Comparison of ENCODE assay signal across 27 cellular contexts in genomic region chr12:55969356-55969755, GRCh38. TPM values are rescaled to one million over a fixed set of nuclear protein-coding genes. Genes with fewer than 3 reads are reported as not detected.
DNase-seq lines count a peak whose midpoint lies in the region; ATAC-seq, FAIRE-seq and TF ChIP-seq lines count a peak whose summit lies in the region.
"Had no signal": no experiment of that assay in that cellular context is flagged by ENCODE, and none has a peak within 500 bp of the region (broad histone marks: within the 10 kb centered on the region; RNA-seq: fewer than 3 reads in every experiment).

No MANE protein-coding gene starts in this region.

- peak overlapping the region; percentile 50 for H3K27ac ChIP-seq in RWPE1
- no peak overlapping the region for H3K27ac ChIP-seq in hepatocyte
- H3K27ac ChIP-seq in CD4-positive, alpha-beta T cell (ENCODE audit: low read depth, low read length) = no peak overlapping the region
- H3K27ac ChIP-seq: GM23248, Peyer's patch had no signal

- FAIRE-seq in H54 (lab: Jason Lieb, UNC) = no peak
- FAIRE-seq: A204.1, G401.6, GM18507 had no signal

- no peak overlapping the region for H3K4me3 ChIP-seq in hepatocyte
- H3K4me3 ChIP-seq: GM23248, HAP-1, Peyer's patch had no signal

- ATAC-seq in activated naive CD8-positive, alpha-beta T cell treated with anti-CD3 and anti-CD28 coated beads, Interleukin-2, amount 50 U/mL, for 24 hours = no peak
- no peak for ATAC-seq in HG03039 (IDR thresholded peaks at IDR 0.05; ENCODE audit: unreplicated experiment)
- no peak for ATAC-seq in CD4-positive, alpha-beta T cell (ENCODE audit: poor library complexity)
- ATAC-seq: Right ventricle myocardium inferior had no signal

- H3K27me3 ChIP-seq in hepatocyte = no peaks in the 10 kb centered on the region
- no peaks in the 10 kb centered on the region for H3K27me3 ChIP-seq in CD4-positive, alpha-beta T cell (ENCODE audit: control insufficient read depth, insufficient read depth, low read length)
- H3K27me3 ChIP-seq: BE2C, Peyer's patch had no signal

- POLR2A ChIA-PET in RWPE1 (lab: Yijun Ruan, JAX; ENCODE audit: low non-redundant PET) = no interaction called here
- POLR2A ChIA-PET in CD4-positive, alpha-beta T cell (lab: Charles Lee) = interaction anchor here (0.7 to 2.0 kb wide), 2 partner anchors 14 to 15 kb away, joined by 3 to 7 read pairs; no protein-coding TSS in a partner anchor

- peak overlapping the region; percentile 85 for H3K4me2 ChIP-seq in hepatocyte

- intact Hi-C loops in CD14-positive monocyte (cut with micrococcal nuclease) = loop anchor here in 1 of 2 donors (5.0 kb wide), 1 partner anchor 37 kb away; the partner anchor contains the start of gene DGKA
- intact Hi-C loops in CD4-positive, alpha-beta T cell (cut with DNase I, micrococcal nuclease) = no loop called here

- H3K4me1 ChIP-seq in hepatocyte (ENCODE audit: insufficient read depth) = peaks cover 27% of the 10 kb centered on the region

- no peaks in the 10 kb centered on the region for H4K20me1 ChIP-seq in hepatocyte (ENCODE audit: insufficient read depth, poor library complexity, severe bottlenecking)

- TF ChIP-seq POLR2A in H54 (IDR thresholded peaks at IDR 0.05; ENCODE audit: low read depth, low read length) = no peak

- H3K79me2 ChIP-seq in hepatocyte = peaks cover 31% of the 10 kb centered on the region

- no peak for TF ChIP-seq CTCF in RWPE1 (conservative IDR thresholded peaks at IDR 0.05; ENCODE audit: low read depth)
- TF ChIP-seq CTCF in hepatocyte (IDR thresholded peaks at IDR 0.05; ENCODE audit: poor library complexity) = no peak
- TF ChIP-seq CTCF in CD14-positive monocyte (IDR thresholded peaks at IDR 0.05) = no peak
- no peak for TF ChIP-seq CTCF in CD4-positive, alpha-beta T cell (IDR thresholded peaks at IDR 0.05)

- no peaks in the 10 kb centered on the region for H3K36me3 ChIP-seq in hepatocyte (replicated peaks; ENCODE audit: insufficient read depth, low read depth)
- H3K36me3 ChIP-seq: BE2C, Peyer's patch had no signal

- CTCF ChIA-PET in RWPE1 (lab: Yijun Ruan, JAX) = no interaction called here
- CTCF ChIA-PET in CD4-positive, alpha-beta T cell (lab: Charles Lee) = interaction anchor here (0.9 to 1.3 kb wide), 2 partner anchors 27 to 214 kb away, joined by 3 to 4 read pairs; no protein-coding TSS in a partner anchor

- no peaks in the 10 kb centered on the region for H3K9me3 Mint-ChIP-seq in activated naive CD8-positive, alpha-beta T cell treated with anti-CD3 and anti-CD28 coated beads, Interleukin-2, amount 50 U/mL, for 24 hours
- no peaks in the 10 kb centered on the region for H3K9me3 Mint-ChIP-seq in activated naive CD8-positive, alpha-beta T cell treated with anti-CD3 and anti-CD28 coated beads for 36 hours
- no peaks in the 10 kb centered on the region for H3K9me3 Mint-ChIP-seq in CD14-positive monocyte
- no peaks in the 10 kb centered on the region for H3K9me3 Mint-ChIP-seq in CD4-positive, alpha-beta T cell
- H3K9me3 Mint-ChIP-seq: CD4-positive, alpha-beta memory T cell; IgD-negative memory B cell had no signal

- DNase-seq in activated naive CD8-positive, alpha-beta T cell treated with anti-CD3 and anti-CD28 coated beads, Interleukin-2, amount 50 U/mL, for 24 hours = no peak
- no peak for DNase-seq in activated naive CD8-positive, alpha-beta T cell treated with anti-CD3 and anti-CD28 coated beads for 36 hours
- DNase-seq in RWPE1 (ENCODE audit: low spot score) (no peak), hepatocyte (ENCODE audit: low spot score) (no peak), H54 (ENCODE audit: insufficient read length, low spot score) (no peak), CD14-positive monocyte (ENCODE audit: low spot score) (no peak)
- no peak for DNase-seq in CD4-positive, alpha-beta T cell
- DNase-seq: BE2C; Calu3; CD4-positive, alpha-beta memory T cell; DMS153; GM23248; MV-4-11; NCI-H1105 treated with DMSO at 0.1 percent for 48 hours; NCI-H2081; NCI-H2171; NCI-H345; NCI-H524 treated with DMSO at 0.1 percent for 48 hours; NCI-H82; Peyer's patch had no signal

- H2AFZ ChIP-seq in hepatocyte = no peak overlapping the region
- H2AFZ ChIP-seq: GM23248 had no signal

- H3K4me3 Mint-ChIP-seq in activated naive CD8-positive, alpha-beta T cell treated with anti-CD3 and anti-CD28 coated beads, Interleukin-2, amount 50 U/mL, for 24 hours = peak overlapping the region; percentile 97
- H3K4me3 Mint-ChIP-seq in activated naive CD8-positive, alpha-beta T cell treated with anti-CD3 and anti-CD28 coated beads for 36 hours = no peak overlapping the region
- H3K4me3 Mint-ChIP-seq in CD14-positive monocyte = no peak overlapping the region
- no peak overlapping the region for H3K4me3 Mint-ChIP-seq in CD4-positive, alpha-beta T cell

- WGBS in hepatocyte (ENCODE audit: low lambda C conversion rate, missing lambda C conversion rate) = 90% methylated on average over 4 of the region's 4 CpGs

- no peaks in the 10 kb centered on the region for H3K9me3 ChIP-seq in hepatocyte (ENCODE audit: low read depth)
- H3K9me3 ChIP-seq in CD4-positive, alpha-beta T cell (ENCODE audit: control insufficient read depth, low read length) = no peaks in the 10 kb centered on the region
- H3K9me3 ChIP-seq: BE2C, HAP-1, Peyer's patch had no signal

- H3K4me1 Mint-ChIP-seq in activated naive CD8-positive, alpha-beta T cell treated with anti-CD3 and anti-CD28 coated beads, Interleukin-2, amount 50 U/mL, for 24 hours = peaks cover 32% of the 10 kb centered on the region
- H3K4me1 Mint-ChIP-seq in activated naive CD8-positive, alpha-beta T cell treated with anti-CD3 and anti-CD28 coated beads for 36 hours = peaks cover 32% of the 10 kb centered on the region
- peaks cover 23% of the 10 kb centered on the region for H3K4me1 Mint-ChIP-seq in CD14-positive monocyte
- peaks cover 33% of the 10 kb centered on the region for H3K4me1 Mint-ChIP-seq in CD4-positive, alpha-beta T cell (ENCODE audit: low read depth)

- H3K27me3 Mint-ChIP-seq in activated naive CD8-positive, alpha-beta T cell treated with anti-CD3 and anti-CD28 coated beads, Interleukin-2, amount 50 U/mL, for 24 hours = no peaks in the 10 kb centered on the region
- H3K27me3 Mint-ChIP-seq in activated naive CD8-positive, alpha-beta T cell treated with anti-CD3 and anti-CD28 coated beads for 36 hours = no peaks in the 10 kb centered on the region
- H3K27me3 Mint-ChIP-seq in CD14-positive monocyte (ENCODE audit: low read depth in 3 of 3) = peaks cover 0 to 2% (median 0%) of the 10 kb centered on the region in 3 donors
- H3K27me3 Mint-ChIP-seq in CD4-positive, alpha-beta T cell = no peaks in the 10 kb centered on the region
- H3K27me3 Mint-ChIP-seq: CD4-positive, alpha-beta memory T cell; IgD-negative memory B cell had no signal

- no peaks in the 10 kb centered on the region for H3K9me2 ChIP-seq in hepatocyte (replicated peaks; ENCODE audit: insufficient read depth)

- no peak overlapping the region for H3K27ac Mint-ChIP-seq in activated naive CD8-positive, alpha-beta T cell treated with anti-CD3 and anti-CD28 coated beads, Interleukin-2, amount 50 U/mL, for 24 hours
- H3K27ac Mint-ChIP-seq in activated naive CD8-positive, alpha-beta T cell treated with anti-CD3 and anti-CD28 coated beads for 36 hours = no peak overlapping the region
- H3K27ac Mint-ChIP-seq in CD14-positive monocyte = peak overlapping the region in 2 of 7 donors; percentile 8 to 49
- H3K27ac Mint-ChIP-seq in CD4-positive, alpha-beta T cell = no peak overlapping the region

- peaks cover 25% of the 10 kb centered on the region for H3K36me3 Mint-ChIP-seq in activated naive CD8-positive, alpha-beta T cell treated with anti-CD3 and anti-CD28 coated beads, Interleukin-2, amount 50 U/mL, for 24 hours (ENCODE audit: low read depth)
- peaks cover 22% of the 10 kb centered on the region for H3K36me3 Mint-ChIP-seq in activated naive CD8-positive, alpha-beta T cell treated with anti-CD3 and anti-CD28 coated beads for 36 hours
- H3K36me3 Mint-ChIP-seq in CD14-positive monocyte = peaks cover 0 to 5% of the 10 kb centered on the region in 2 donors
- H3K36me3 Mint-ChIP-seq in CD4-positive, alpha-beta T cell (ENCODE audit: low read depth) = peaks cover 9% of the 10 kb centered on the region
- H3K36me3 Mint-ChIP-seq: IgD-negative memory B cell had no signal

RNA-seq across cellular contexts. Expression of gene CDK2, which starts 2.7 kb away (rescaled TPM):
- 100 to 1,000 TPM; 111 to 120 TPM for total RNA-seq in activated naive CD8-positive, alpha-beta T cell treated with anti-CD3 and anti-CD28 coated beads for 36 hours
- total RNA-seq in hepatocyte = 26.6 and 31.1 TPM in 2 replicates
- polyA plus RNA-seq in hepatocyte = 23.9 and 25.8 TPM in 2 replicates
- polyA plus RNA-seq in CD14-positive monocyte = 1 to 10 TPM; 4.1 to 4.7 TPM
- 10 to 100 TPM; 15.8 to 16.0 TPM for total RNA-seq in CD4-positive, alpha-beta T cell

RNA-seq across cellular contexts. Expression of gene PMEL, which starts 3.5 kb away (rescaled TPM):
- under 1 TPM; 0.25 to 0.28 TPM for total RNA-seq in activated naive CD8-positive, alpha-beta T cell treated with anti-CD3 and anti-CD28 coated beads for 36 hours
- total RNA-seq in hepatocyte = 8.6 and 15.3 TPM in 2 replicates
- polyA plus RNA-seq in hepatocyte (27.9 and 34.2 TPM in 2 replicates), CD14-positive monocyte (under 1 TPM; 0.40 to 0.54 TPM)
- not detected for total RNA-seq in CD4-positive, alpha-beta T cell
- total RNA-seq: CD4-positive, alpha-beta memory T cell; Right ventricle myocardium inferior had no signal
- polyA plus RNA-seq: CD4-positive, alpha-beta memory T cell had no signal

RNA-seq across cellular contexts. Expression of gene RAB5B, which starts 4.5 kb away (rescaled TPM):
- total RNA-seq in activated naive CD8-positive, alpha-beta T cell treated with anti-CD3 and anti-CD28 coated beads for 36 hours = 10 to 100 TPM; 24.5 to 25.3 TPM
- 79.1 and 93.4 TPM in 2 replicates for total RNA-seq in hepatocyte
- 101 and 103 TPM in 2 replicates for polyA plus RNA-seq in hepatocyte
- 10 to 100 TPM; 48.5 to 63.0 TPM for polyA plus RNA-seq in CD14-positive monocyte
- total RNA-seq in CD4-positive, alpha-beta T cell = 10 to 100 TPM; 21.6 to 27.4 TPM

RNA-seq across cellular contexts. Expression of gene SUOX, which starts 27.7 kb away (rescaled TPM):
- total RNA-seq in activated naive CD8-positive, alpha-beta T cell treated with anti-CD3 and anti-CD28 coated beads for 36 hours = 1 to 10 TPM; 4.6 to 4.9 TPM
- total RNA-seq in hepatocyte = 26.9 and 30.2 TPM in 2 replicates
- polyA plus RNA-seq in hepatocyte = 19.7 and 25.6 TPM in 2 replicates
- 10 to 100 TPM in 1 of 2 donors, 1 to 10 TPM in 1; 9.7 to 14.4 TPM for polyA plus RNA-seq in CD14-positive monocyte
- 1 to 10 TPM in 1 of 2 experiments, under 1 TPM in 1; 0.82 to 1.2 TPM for total RNA-seq in CD4-positive, alpha-beta T cell
- polyA plus RNA-seq: CD4-positive, alpha-beta memory T cell had no signal

RNA-seq across cellular contexts. Expression of gene DGKA, which starts 38.4 kb away (rescaled TPM):
- 100 to 1,000 TPM; 236 TPM for total RNA-seq in activated naive CD8-positive, alpha-beta T cell treated with anti-CD3 and anti-CD28 coated beads for 36 hours
- 25.3 and 27.0 TPM in 2 replicates for total RNA-seq in hepatocyte
- polyA plus RNA-seq in hepatocyte = 25.4 and 25.9 TPM in 2 replicates
- polyA plus RNA-seq in CD14-positive monocyte = 10 to 100 TPM; 16.0 to 21.4 TPM
- 100 to 1,000 TPM; 799 to 818 TPM for total RNA-seq in CD4-positive, alpha-beta T cell
